ENCODE assay signal across 18 cellular contexts in the genomic region with DNA sequence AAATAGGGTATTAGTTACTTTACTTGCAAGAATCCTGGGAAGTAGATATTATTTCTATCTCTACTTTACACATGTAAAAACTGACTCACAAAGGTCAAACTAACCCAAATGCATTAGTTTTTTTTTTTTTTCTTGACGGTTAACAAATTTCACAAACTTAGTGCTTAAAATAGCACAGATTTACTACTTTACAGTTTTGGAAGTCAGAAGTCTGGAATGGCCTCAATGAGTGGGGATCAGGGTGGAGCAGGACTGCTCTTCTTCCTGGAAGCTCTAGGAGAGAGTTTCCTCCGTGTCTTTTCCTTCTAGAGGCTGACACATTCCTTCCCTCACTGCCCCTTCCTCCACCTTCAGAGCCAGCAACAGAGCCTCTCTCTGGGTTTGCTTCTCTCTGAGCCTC.
A peak's percentile ranks its signal among the peaks of the same experiment; 100 is the strongest.
DNase-seq lines count a peak whose midpoint lies in the region; ATAC-seq and TF ChIP-seq lines count a peak whose summit lies in the region.
"Had no signal": no experiment of that assay in that cellular context is flagged by ENCODE, and none has a peak within 500 bp of the region (broad histone marks: within the 10 kb centered on the region; RNA-seq: fewer than 3 reads in every experiment).

No MANE protein-coding gene starts in this region.

- no TSS peak for BruUV-seq in Panc1 (replicated peaks; lab: Mats Ljungman, UMichigan)

- POLR2A ChIA-PET in Panc1 (lab: Charles Lee) = no interaction called here

- no peak overlapping the region for H3K27ac Mint-ChIP-seq in activated naive CD4-positive, alpha-beta T cell treated with anti-CD3 and anti-CD28 coated beads, Interleukin-2, amount 50 U/mL, for 72 hours
- H3K27ac Mint-ChIP-seq: activated T-cell treated with anti-CD3 and anti-CD28 coated beads, Interleukin-2, amount 50 U/mL, for 72 hours had no signal

- H3K9me3 ChIP-seq in Panc1 (ENCODE audit: control insufficient read depth, insufficient read depth, low read depth, low read length) (no peaks in the 10 kb centered on the region), psoas muscle (no peaks in the 10 kb centered on the region)
- H3K9me3 ChIP-seq: SJCRH30 had no signal

- 34 to 52% (median 34%) methylated on average over 2 of the region's 2 CpGs for WGBS in psoas muscle, 3 donors

- in situ Hi-C loops in Panc1 (cut with HindIII; ENCODE audit: low pct_unique_long_range_greater_than_20kb, low sequenced_read_pairs) = no loop called here

- H3K27ac ChIP-seq in ACC112 (ENCODE audit: low read depth, low read length) (peak overlapping the region; percentile 64), Panc1 (ENCODE audit: low read length) (peak overlapping the region; percentile 67), psoas muscle (peak overlapping the region; percentile 62)
- H3K27ac ChIP-seq: neural progenitor cell, SJCRH30 had no signal

- H3K9me3 Mint-ChIP-seq in activated naive CD4-positive, alpha-beta T cell treated with anti-CD3 and anti-CD28 coated beads, Interleukin-2, amount 50 U/mL, for 72 hours = peaks cover 0 to 3% of the 10 kb centered on the region in 2 donors
- H3K9me3 Mint-ChIP-seq: dendritic cell treated with granulocyte-macrophage colony-stimulating factor and Interleukin-4, amounts not matched to agents 40 ng/mL and 50 ng/mL, for 4 days had no signal

- peaks cover under 1 to 4% of the 10 kb centered on the region in 2 donors for H3K36me3 Mint-ChIP-seq in activated naive CD4-positive, alpha-beta T cell treated with anti-CD3 and anti-CD28 coated beads, Interleukin-2, amount 50 U/mL, for 72 hours
- H3K36me3 Mint-ChIP-seq: neural progenitor cell had no signal

- no peaks in the 10 kb centered on the region for H3K36me3 ChIP-seq in ACC112 (ENCODE audit: insufficient read depth, low read length)
- no peaks in the 10 kb centered on the region for H3K36me3 ChIP-seq in Panc1 (ENCODE audit: control insufficient read depth, insufficient read depth, low read length)
- no peaks in the 10 kb centered on the region for H3K36me3 ChIP-seq in psoas muscle (ENCODE audit: insufficient read depth in 1 of 2, low read depth in 1 of 2)
- H3K36me3 ChIP-seq: neural progenitor cell, SJCRH30 had no signal

- no peaks in the 10 kb centered on the region for H3K27me3 ChIP-seq in ACC112 (ENCODE audit: insufficient read depth, low read length)
- no peaks in the 10 kb centered on the region for H3K27me3 ChIP-seq in Panc1 (ENCODE audit: control insufficient read depth, insufficient read depth, low read length)
- H3K27me3 ChIP-seq in psoas muscle (ENCODE audit: insufficient read depth in 3 of 3, low read length in 2 of 3) = no peaks in the 10 kb centered on the region
- H3K27me3 ChIP-seq: neural progenitor cell, SJCRH30 had no signal

- H3K79me2 ChIP-seq in ACC112 (ENCODE audit: control insufficient read depth, insufficient read depth, low read length, unreplicated experiment) = no peaks in the 10 kb centered on the region

- peaks cover 54% of the 10 kb centered on the region for H3K4me1 ChIP-seq in ACC112 (ENCODE audit: control insufficient read depth, insufficient read depth, low read length, unreplicated experiment)
- H3K4me1 ChIP-seq in Panc1 (ENCODE audit: control insufficient read depth, insufficient read depth, low read length) = peaks cover 11% of the 10 kb centered on the region
- peaks cover 33% of the 10 kb centered on the region for H3K4me1 ChIP-seq in psoas muscle
- H3K4me1 ChIP-seq: neural progenitor cell had no signal

- ATAC-seq in Panc1 (no peak), psoas muscle (peak in 1 of 4 donors; percentile 35), HG03097 (IDR thresholded peaks at IDR 0.05; ENCODE audit: low FRiP score, unreplicated experiment) (no peak)
- ATAC-seq in activated naive CD4-positive, alpha-beta T cell treated with anti-CD3 and anti-CD28 coated beads, Interleukin-2, amount 50 U/mL, for 72 hours = no peak
- ATAC-seq: activated T-cell treated with anti-CD3 and anti-CD28 coated beads, Interleukin-2, amount 50 U/mL, for 72 hours; K562 had no signal

- intact Hi-C loops in Panc1 (cut with micrococcal nuclease; ENCODE audit: unreplicated experiment) = no loop called here
- intact Hi-C loops in psoas muscle (cut with DNase I) = no loop called here

- DNase-seq in Panc1 (ENCODE audit: low read depth, low spot score) = no peak
- peak; percentile 74 for DNase-seq in fibroblast of peridontal ligament (ENCODE audit: extremely low read depth)
- DNase-seq in psoas muscle = no peak
- no peak for DNase-seq in activated naive CD4-positive, alpha-beta T cell treated with anti-CD3 and anti-CD28 coated beads, Interleukin-2, amount 50 U/mL, for 72 hours (ENCODE audit: low spot score in 2 of 2)
- DNase-seq in stimulated activated CD4-positive, alpha-beta T cell treated with anti-CD3 and anti-CD28 coated beads, Interleukin-4, amount 100 ng/mL, for 24 hours = no peak
- DNase-seq in DMS79 treated with DMSO at 0.1 percent for 48 hours (lab: John Stamatoyannopoulos, UW) = no peak
- DNase-seq: activated T-cell treated with anti-CD3 and anti-CD28 coated beads, Interleukin-2, amount 50 U/mL, for 72 hours; amniotic stem cell; erythroblast; GDM1; SJCRH30; stimulated activated CD4-positive, alpha-beta T cell treated with anti-CD3 and anti-CD28 coated beads, Interleukin-12 subunit alpha, Interleukin-12 subunit beta, amount 100 ng/mL, for 4 hours; substantia nigra had no signal

- no peak overlapping the region for H3K4me3 ChIP-seq in ACC112 (ENCODE audit: low read depth, low read length)
- no peak overlapping the region for H3K4me3 ChIP-seq in Panc1 (ENCODE audit: low read depth in 2 of 2, low read length in 2 of 2)
- H3K4me3 ChIP-seq in psoas muscle = no peak overlapping the region
- H3K4me3 ChIP-seq: K562, neural progenitor cell, SJCRH30 had no signal

- TF ChIP-seq CTCF in Panc1 (IDR thresholded peaks at IDR 0.05) (no peak), psoas muscle (IDR thresholded peaks at IDR 0.05) (no peak)

- H2AFZ ChIP-seq in ACC112 (ENCODE audit: low read length, unreplicated experiment) = no peak overlapping the region
- H2AFZ ChIP-seq: neural progenitor cell had no signal

- CTCF ChIA-PET in Panc1 (lab: Charles Lee) = interaction anchor here (0.6 kb wide), 1 partner anchor 113 kb away, joined by 15 read pairs; no protein-coding TSS in a partner anchor
